In the genomic region with DNA sequence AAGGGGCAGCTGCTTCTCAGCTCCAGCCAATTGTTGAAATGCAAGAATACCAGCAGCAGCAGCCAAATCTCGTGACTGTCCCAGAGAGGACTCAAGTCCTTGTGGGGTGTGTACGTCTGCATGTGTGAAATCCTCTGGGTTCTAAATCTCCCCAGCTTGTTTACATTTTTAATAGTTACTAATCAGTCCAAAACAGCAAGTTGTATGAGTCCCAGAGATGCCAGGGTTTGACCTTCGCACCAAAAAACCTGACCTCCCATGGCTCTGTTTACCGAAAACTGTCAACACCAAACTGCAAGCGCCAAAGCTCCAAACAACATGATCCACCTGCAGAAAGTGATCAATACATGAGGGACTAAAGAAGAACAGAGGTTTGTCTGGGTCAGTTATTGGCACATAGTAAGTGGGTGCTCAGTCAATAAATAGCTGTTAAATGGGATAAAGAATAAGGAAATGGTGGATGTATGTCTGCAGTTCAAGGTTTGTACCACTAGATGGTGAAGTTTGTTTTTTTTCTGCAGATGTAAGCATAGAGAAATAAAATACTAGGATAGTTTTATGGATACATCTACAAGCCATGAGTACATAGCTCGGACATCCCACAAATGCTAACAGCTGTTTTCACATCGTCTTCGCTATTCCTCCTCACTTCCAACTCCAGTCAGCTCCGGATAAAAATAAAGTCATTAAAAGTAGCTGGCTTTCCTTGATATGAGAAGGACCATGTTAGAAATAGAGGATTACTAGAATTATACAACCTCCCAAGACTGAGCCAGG, we compare ENCODE assay signal across 8 cellular contexts.
A peak's percentile ranks its signal among the peaks of the same experiment; 100 is the strongest.
DNase-seq lines count a peak whose midpoint lies in the region; ATAC-seq and TF ChIP-seq lines count a peak whose summit lies in the region.

No MANE protein-coding gene starts in this region.

- H3K27ac ChIP-seq in naive thymus-derived CD4-positive, alpha-beta T cell (ENCODE audit: low read depth, low read length): no peak overlapping the region

- TF ChIP-seq CTCF in GM12873 (IDR thresholded peaks at IDR 0.05; ENCODE audit: insufficient read depth, low read depth, low read length, missing control alignments): peak; percentile 73

- CTCF ChIA-PET in naive thymus-derived CD4-positive, alpha-beta T cell (lab: Charles Lee): interaction anchor here (0.6 to 5.7 kb wide), 14 partner anchors 8 to 527 kb away, joined by 3 to 31 read pairs (median 4); no protein-coding TSS in a partner anchor

- H3K27ac Mint-ChIP-seq in naive thymus-derived CD4-positive, alpha-beta T cell: no peak overlapping the region

- H3K4me3 ChIP-seq in naive thymus-derived CD4-positive, alpha-beta T cell (ENCODE audit: low read length): no peak overlapping the region

- H3K9me3 Mint-ChIP-seq in naive thymus-derived CD4-positive, alpha-beta T cell: no peaks in the 10 kb centered on the region

- no peaks in the 10 kb centered on the region for H3K36me3 Mint-ChIP-seq in naive thymus-derived CD4-positive, alpha-beta T cell

- POLR2A ChIA-PET in naive thymus-derived CD4-positive, alpha-beta T cell (lab: Charles Lee): no interaction called here

- ATAC-seq in esophagus mucosa: peak; percentile 76
- ATAC-seq in naive thymus-derived CD4-positive, alpha-beta T cell: peak; percentile 65

- H3K36me3 ChIP-seq in naive thymus-derived CD4-positive, alpha-beta T cell (ENCODE audit: control insufficient read depth in 2 of 3, insufficient read depth in 3 of 3, low read length in 3 of 3): no peaks in the 10 kb centered on the region

- H3K4me1 ChIP-seq in naive thymus-derived CD4-positive, alpha-beta T cell (ENCODE audit: control insufficient read depth in 2 of 2, insufficient read depth in 2 of 2, low read length in 2 of 2): no peaks in the 10 kb centered on the region

- H3K27me3 Mint-ChIP-seq in naive thymus-derived CD4-positive, alpha-beta T cell: peaks cover 17 to 37% (median 26%) of the 10 kb centered on the region in 5 donors

- no peaks in the 10 kb centered on the region for H3K27me3 ChIP-seq in naive thymus-derived CD4-positive, alpha-beta T cell (ENCODE audit: control insufficient read depth in 2 of 2, insufficient read depth in 2 of 2, low read length in 2 of 2)

- no peak overlapping the region for H3K4me3 Mint-ChIP-seq in naive thymus-derived CD4-positive, alpha-beta T cell

- DNase-seq in A172 (ENCODE audit: low spot score): peak; percentile 69
- peak; percentile 48 for DNase-seq in HS-27A (ENCODE audit: low read depth)
- DNase-seq in RPMI7951 (ENCODE audit: low read depth): peak; percentile 58
- DNase-seq in naive thymus-derived CD4-positive, alpha-beta T cell: peak in 4 of 9 donors; percentile 12 to 30 (median 22)
- DNase-seq in activated T-cell treated with anti-CD3 and anti-CD28 coated beads for 4 hours: no peak
- no peak for DNase-seq in stimulated activated CD4-positive, alpha-beta T cell treated with anti-CD3 and anti-CD28 coated beads, Interleukin-4, amount 100 ng/mL, for 4 hours

- H3K4me1 Mint-ChIP-seq in naive thymus-derived CD4-positive, alpha-beta T cell: peaks cover 0 to 5% (median 0%) of the 10 kb centered on the region in 7 donors

- intact Hi-C loops in naive thymus-derived CD4-positive, alpha-beta T cell (cut with micrococcal nuclease): loop anchor here (1.0 kb wide), 5 partner anchors 8 to 528 kb away; no protein-coding TSS in a partner anchor

- no peaks in the 10 kb centered on the region for H3K9me3 ChIP-seq in naive thymus-derived CD4-positive, alpha-beta T cell (ENCODE audit: control insufficient read depth in 2 of 3, low read length in 3 of 3)

Comparison
In these comparisons a context has a peak if more than half of its experiments do, and no peak if none do; other contexts are left out.
1. DNase-seq: peak in A172 (single experiment), HS-27A (single experiment) and RPMI7951 (single experiment); none in activated T-cell treated with anti-CD3 and anti-CD28 coated beads for 4 hours (single experiment) and stimulated activated CD4-positive, alpha-beta T cell treated with anti-CD3 and anti-CD28 coated beads, Interleukin-4, amount 100 ng/mL, for 4 hours (0 of 2).